Comparison of ENCODE assay signal across 19 cellular contexts in the genomic region with DNA sequence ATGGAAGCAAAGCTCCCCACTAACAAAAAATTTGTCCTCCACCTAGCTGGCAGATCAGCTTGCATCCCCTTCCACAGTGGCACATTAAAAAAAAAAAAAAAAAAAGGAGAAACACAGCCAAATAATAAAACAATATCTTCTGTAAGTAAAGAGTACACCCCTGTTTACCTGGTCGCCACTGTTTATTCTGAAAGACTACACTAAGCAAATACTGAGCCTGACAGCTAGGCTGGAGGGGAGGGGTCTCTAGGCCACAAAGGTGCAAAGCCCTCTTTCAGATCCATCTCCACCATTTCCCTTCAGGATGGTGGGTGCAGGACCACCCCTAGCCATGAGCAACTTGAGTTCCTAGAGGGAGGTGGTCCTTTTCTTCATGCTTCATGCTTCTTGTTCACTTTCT. TPM values are rescaled to one million over a fixed set of nuclear protein-coding genes. Genes with fewer than 3 reads are reported as not detected.
DNase-seq lines count a peak whose midpoint lies in the region; ATAC-seq and TF ChIP-seq lines count a peak whose summit lies in the region.
"Had no signal": no experiment of that assay in that cellular context is flagged by ENCODE, and none has a peak within 500 bp of the region (broad histone marks: within the 10 kb centered on the region; RNA-seq: fewer than 3 reads in every experiment).

No MANE protein-coding gene starts in this region.

- TF ChIP-seq POLR2A in esophagus muscularis mucosa (IDR thresholded peaks at IDR 0.05; ENCODE audit: low read depth): no peak

- H3K4me1 ChIP-seq in esophagus muscularis mucosa: peaks cover 8 to 14% (median 8%) of the 10 kb centered on the region in 4 donors
- H3K4me1 ChIP-seq: psoas muscle had no signal

- no peak overlapping the region for H3K4me3 ChIP-seq in esophagus muscularis mucosa
- H3K4me3 ChIP-seq: lower lobe of right lung, psoas muscle had no signal

- peak overlapping the region; percentile 89 for H3K27ac ChIP-seq in VCaP
- H3K27ac ChIP-seq in esophagus muscularis mucosa (replicated peaks in 1 of 4): no peak overlapping the region
- H3K27ac ChIP-seq: lower lobe of right lung, psoas muscle, RWPE1 had no signal

- no peaks in the 10 kb centered on the region for H3K27me3 Mint-ChIP-seq in nephron progenitor cell (ENCODE audit: low read depth, poor library complexity)
- H3K27me3 Mint-ChIP-seq: central memory CD8-positive, alpha-beta T cell; naive thymus-derived CD4-positive, alpha-beta T cell had no signal

- peaks cover 20% of the 10 kb centered on the region for H3K36me3 Mint-ChIP-seq in nephron progenitor cell (ENCODE audit: low read depth)

- TF ChIP-seq CTCF in VCaP (conservative IDR thresholded peaks at IDR 0.05) (no peak), nephron progenitor cell (IDR thresholded peaks at IDR 0.05) (no peak), esophagus muscularis mucosa (IDR thresholded peaks at IDR 0.05) (no peak)

- no peak for TF ChIP-seq EP300 in esophagus muscularis mucosa (IDR thresholded peaks at IDR 0.05)

- DNase-seq in DMS153 (lab: John Stamatoyannopoulos, UW): peak; percentile 64
- DNase-seq in NCI-H146 (lab: John Stamatoyannopoulos, UW): peak; percentile 31
- DNase-seq in nephron progenitor cell: no peak
- DNase-seq in NCI-H524 (lab: John Stamatoyannopoulos, UW): no peak
- no peak for DNase-seq in esophagus muscularis mucosa (ENCODE audit: extremely low spot score)
- no peak for DNase-seq in stimulated activated naive CD8-positive, alpha-beta T cell treated with anti-CD3 and anti-CD28 coated beads, Interleukin-15, Interleukin-2, amounts not matched to agents 100 U/mL and 50 U/mL, for 24 hours
- DNase-seq: activated CD4-positive, alpha-beta T cell treated with anti-CD3 and anti-CD28 coated beads, Interleukin-2, amount 50 U/mL, for 1 hour; EL; H7; lower lobe of right lung; MM.1S; naive thymus-derived CD4-positive, alpha-beta T cell; NCI-H187 treated with DMSO at 0.1 percent for 48 hours; psoas muscle; stimulated activated CD8-positive, alpha-beta memory T cell treated with anti-CD3 and anti-CD28 coated beads, Interleukin-4, amount 100 ng/mL, for 48 hours; SW 1271 had no signal

- intact Hi-C loops in esophagus muscularis mucosa (cut with DNase I): loop anchor here (5.0 kb wide), 1 partner anchor 116 kb away; no protein-coding TSS in a partner anchor

- no peaks in the 10 kb centered on the region for H3K27me3 ChIP-seq in esophagus muscularis mucosa

- H3K4me3 Mint-ChIP-seq in nephron progenitor cell: peak overlapping the region; percentile 30
- H3K4me3 Mint-ChIP-seq: central memory CD8-positive, alpha-beta T cell; naive thymus-derived CD4-positive, alpha-beta T cell had no signal

- H3K9me3 Mint-ChIP-seq in nephron progenitor cell: no peaks in the 10 kb centered on the region
- H3K9me3 Mint-ChIP-seq: central memory CD8-positive, alpha-beta T cell; naive thymus-derived CD4-positive, alpha-beta T cell had no signal

- peaks cover 56% of the 10 kb centered on the region for H3K4me1 Mint-ChIP-seq in nephron progenitor cell

- peak overlapping the region; percentile 44 for H3K27ac Mint-ChIP-seq in nephron progenitor cell

- peaks cover 0 to 16% (median 3%) of the 10 kb centered on the region in 4 donors for H3K36me3 ChIP-seq in esophagus muscularis mucosa
- H3K36me3 ChIP-seq: lower lobe of right lung had no signal

- ATAC-seq in stimulated activated naive CD8-positive, alpha-beta T cell treated with anti-CD3 and anti-CD28 coated beads, Interleukin-15, Interleukin-2, amounts not matched to agents 100 U/mL and 50 U/mL, for 24 hours: no peak
- ATAC-seq: lower lobe of right lung; naive thymus-derived CD4-positive, alpha-beta T cell; psoas muscle had no signal

- WGBS in esophagus muscularis mucosa: 89% methylated on average over 1 of the region's 1 CpG

- H3K9me3 ChIP-seq in esophagus muscularis mucosa: no peaks in the 10 kb centered on the region
- H3K9me3 ChIP-seq: lower lobe of right lung, psoas muscle had no signal

RNA-seq across cellular contexts. Expression of a gene that starts 22.8 kb away (rescaled TPM):
- 1 to 10 TPM in 2 of 4 donors, under 1 TPM in 2; 0.86 to 1.7 (median 1.1) TPM for total RNA-seq in esophagus muscularis mucosa

RNA-seq across cellular contexts. Expression of a gene that starts 46.9 kb away (rescaled TPM):
- total RNA-seq in esophagus muscularis mucosa: 100 to 1,000 TPM; 111 to 120 (median 116) TPM

Comparison
In these comparisons a context has a peak if more than half of its experiments do, and no peak if none do; other contexts are left out.
1. DNase-seq: peak in DMS153 (single experiment) and NCI-H146 (single experiment); none in nephron progenitor cell (single experiment), NCI-H524 (0 of 2), esophagus muscularis mucosa (single experiment) and stimulated activated naive CD8-positive, alpha-beta T cell treated with anti-CD3 and anti-CD28 coated beads, Interleukin-15, Interleukin-2, amounts not matched to agents 100 U/mL and 50 U/mL, for 24 hours (single experiment).